In the genomic region with DNA sequence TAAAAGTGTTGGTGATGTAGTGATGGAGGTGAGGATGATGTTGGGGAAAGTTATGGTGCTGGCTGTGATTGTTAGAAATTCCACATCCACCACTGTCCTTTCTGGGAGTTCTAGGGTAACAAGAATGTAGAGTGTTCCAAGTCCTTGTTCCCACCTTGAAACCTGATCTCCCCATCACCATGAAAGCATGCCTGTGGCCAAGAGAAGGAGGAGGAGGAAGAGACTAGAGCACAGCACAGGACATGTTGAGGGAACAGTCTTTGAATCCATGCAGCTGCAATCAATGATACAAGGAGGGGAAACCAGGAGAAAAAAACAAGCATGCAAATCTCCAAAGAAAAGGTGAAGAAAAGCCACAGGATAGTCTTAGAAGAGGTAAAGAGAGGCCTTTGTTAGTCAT, we compare ENCODE assay signal across 16 cellular contexts. TPM values are rescaled to one million over a fixed set of nuclear protein-coding genes. Genes with fewer than 3 reads are reported as not detected.
A peak's percentile ranks its signal among the peaks of the same experiment; 100 is the strongest.
DNase-seq lines count a peak whose midpoint lies in the region; ATAC-seq, FAIRE-seq and TF ChIP-seq lines count a peak whose summit lies in the region.
"Had no signal": no experiment of that assay in that cellular context is flagged by ENCODE, and none has a peak within 500 bp of the region (broad histone marks: within the 10 kb centered on the region; RNA-seq: fewer than 3 reads in every experiment).

No MANE protein-coding gene starts in this region.

- H2AFZ ChIP-seq in hepatocyte: no peak overlapping the region

- H3K4me3 ChIP-seq in HUES64 (ENCODE audit: low read length) (no peak overlapping the region), hepatocyte (no peak overlapping the region)
- H3K4me3 ChIP-seq: A549 had no signal

- no peak for ATAC-seq in stimulated activated memory B cell treated with anti-CD40 and anti-IgM and Interleukin-4, amounts not matched to agents 10 μg/mL and 1 μg/mL and 100 μg/mL, for 72 hours
- ATAC-seq: A549 had no signal

- H3K27ac Mint-ChIP-seq in stimulated activated memory B cell treated with anti-CD40 and anti-IgM and Interleukin-4, amounts not matched to agents 10 μg/mL and 1 μg/mL and 100 μg/mL, for 72 hours: no peak overlapping the region

- H3K27ac ChIP-seq in HUES64 (ENCODE audit: low read depth, low read length): peak overlapping the region; percentile 54; the same call in 1 of the 2 replicates
- H3K27ac ChIP-seq in hepatocyte: no peak overlapping the region
- H3K27ac ChIP-seq: A549, C4-2B, HL-60 had no signal

- no peak for TF ChIP-seq CTCF in hepatocyte (IDR thresholded peaks at IDR 0.05; ENCODE audit: poor library complexity)

- H3K9me3 Mint-ChIP-seq in stimulated activated memory B cell treated with anti-CD40 and anti-IgM and Interleukin-4, amounts not matched to agents 10 μg/mL and 1 μg/mL and 100 μg/mL, for 72 hours: no peaks in the 10 kb centered on the region

- H3K9me3 ChIP-seq in HUES64 (ENCODE audit: insufficient read depth, low read depth, low read length) (no peaks in the 10 kb centered on the region), hepatocyte (ENCODE audit: low read depth) (no peaks in the 10 kb centered on the region)
- H3K9me3 ChIP-seq: A549 had no signal

- DNase-seq in GM12891 (ENCODE audit: insufficient read length, low spot score) (no peak), SW480 (ENCODE audit: low spot score) (peak; percentile 77), islet precursor cell (peak; percentile 66), A172 (ENCODE audit: low spot score) (no peak), hepatocyte (ENCODE audit: low spot score) (no peak)
- no peak for DNase-seq in activated CD4-positive, alpha-beta T cell treated with anti-CD3 and anti-CD28 coated beads for 4 hours
- DNase-seq: MM.1S; NCI-H1930; NCI-H526 treated with DMSO at 0.1 percent for 48 hours; NK-92 treated with Interleukin-12 subunit alpha and Interleukin-12 subunit beta, amount 100 ng/mL, for 24 hours had no signal

- H3K36me3 Mint-ChIP-seq in stimulated activated memory B cell treated with anti-CD40 and anti-IgM and Interleukin-4, amounts not matched to agents 10 μg/mL and 1 μg/mL and 100 μg/mL, for 72 hours: no peaks in the 10 kb centered on the region

- no peaks in the 10 kb centered on the region for H3K4me1 Mint-ChIP-seq in stimulated activated memory B cell treated with anti-CD40 and anti-IgM and Interleukin-4, amounts not matched to agents 10 μg/mL and 1 μg/mL and 100 μg/mL, for 72 hours

- H3K9me2 ChIP-seq in hepatocyte (replicated peaks; ENCODE audit: insufficient read depth): no peaks in the 10 kb centered on the region

- no peak for TF ChIP-seq POLR2A in GM12891 (IDR thresholded peaks at IDR 0.05; ENCODE audit: low read depth, low read length)

- H3K27me3 ChIP-seq in HUES64 (ENCODE audit: insufficient read depth, low read length) (no peaks in the 10 kb centered on the region), hepatocyte (no peaks in the 10 kb centered on the region)

- no peak overlapping the region for H3K4me3 Mint-ChIP-seq in stimulated activated memory B cell treated with anti-CD40 and anti-IgM and Interleukin-4, amounts not matched to agents 10 μg/mL and 1 μg/mL and 100 μg/mL, for 72 hours

- no peak overlapping the region for H3K9ac ChIP-seq in HUES64 (ENCODE audit: low read depth, low read length)

- H3K36me3 ChIP-seq in HUES64 (ENCODE audit: insufficient read depth, low read length) (no peaks in the 10 kb centered on the region), hepatocyte (replicated peaks; ENCODE audit: insufficient read depth, low read depth) (no peaks in the 10 kb centered on the region)

- no peaks in the 10 kb centered on the region for H3K27me3 Mint-ChIP-seq in stimulated activated memory B cell treated with anti-CD40 and anti-IgM and Interleukin-4, amounts not matched to agents 10 μg/mL and 1 μg/mL and 100 μg/mL, for 72 hours

- H4K20me1 ChIP-seq in hepatocyte (ENCODE audit: insufficient read depth, poor library complexity, severe bottlenecking): no peaks in the 10 kb centered on the region

- no peaks in the 10 kb centered on the region for H3K79me2 ChIP-seq in hepatocyte

- peaks cover 35% of the 10 kb centered on the region for H3K4me1 ChIP-seq in HUES64 (ENCODE audit: insufficient read depth, low read length)
- no peaks in the 10 kb centered on the region for H3K4me1 ChIP-seq in hepatocyte (ENCODE audit: insufficient read depth)
- H3K4me1 ChIP-seq: A549 had no signal

- peak; percentile 68 for FAIRE-seq in GM12891 (lab: Jason Lieb, UNC)
- FAIRE-seq: A549 had no signal

- H3K4me2 ChIP-seq in hepatocyte: no peak overlapping the region
- H3K4me2 ChIP-seq: A549 had no signal

TF ChIP-seq in GM12891, 5 proteins besides CTCF, POLR2A, EP300 and RAD21:
- no peak for TF ChIP-seq TAF1 (IDR thresholded peaks at IDR 0.05; ENCODE audit: low read depth, low read length)
- no peak for TF ChIP-seq POU2F2 (IDR thresholded peaks at IDR 0.05; ENCODE audit: low read depth, low read length)
- no peak for TF ChIP-seq PAX5 (IDR thresholded peaks at IDR 0.05; ENCODE audit: insufficient read depth, low read length, severe bottlenecking)
- TF ChIP-seq POLR2AphosphoS5 (IDR thresholded peaks at IDR 0.05; ENCODE audit: low read depth, low read length): no peak
- no peak for TF ChIP-seq SPI1 (IDR thresholded peaks at IDR 0.05; ENCODE audit: low read depth, low read length)

RNA-seq across cellular contexts. Expression of a gene that starts 45.9 kb away (rescaled TPM):
- 2.9 TPM for polyA plus RNA-seq in GM12891 (2012; ENCODE audit: low read depth, missing spikeins)
- 5.1 TPM for polyA plus RNA-seq in HUES64 (2013, experiment 1 of 2)
- 6.8 TPM for polyA plus RNA-seq in HUES64 (2013, experiment 2 of 2)
- not detected in 2 replicates for total RNA-seq in A172 (2014; rRNA removed; shearing (Covaris generic))
- 0.80 TPM in 1 of 2 replicates, not detected in the other for total RNA-seq in hepatocyte
- polyA plus RNA-seq in hepatocyte: 2.1 and 3.2 TPM in 2 replicates
- total RNA-seq: SK-MEL-5 had no signal

RNA-seq across cellular contexts. Expression of a gene that starts 59.0 kb away (rescaled TPM):
- polyA plus RNA-seq in GM12891 (2012; ENCODE audit: low read depth, missing spikeins): 9.3 TPM
- 16.5 TPM for polyA plus RNA-seq in HUES64 (2013, experiment 1 of 2)
- 12.1 TPM for polyA plus RNA-seq in HUES64 (2013, experiment 2 of 2)
- total RNA-seq in A172 (2014; rRNA removed; shearing (Covaris generic)): 23.9 and 25.2 TPM in 2 replicates
- 20.6 and 21.7 TPM in 2 replicates for total RNA-seq in hepatocyte
- polyA plus RNA-seq in hepatocyte: 25.4 and 30.7 TPM in 2 replicates

Comparison
In these comparisons a context has a peak if more than half of its experiments do, and no peak if none do; other contexts are left out.
1. DNase-seq: peak in SW480 (single experiment) and islet precursor cell (single experiment); none in GM12891 (single experiment), A172 (single experiment), activated CD4-positive, alpha-beta T cell treated with anti-CD3 and anti-CD28 coated beads for 4 hours (0 of 2) and hepatocyte (single experiment).